ENCODE assay signal across 14 cellular contexts in the genomic region with DNA sequence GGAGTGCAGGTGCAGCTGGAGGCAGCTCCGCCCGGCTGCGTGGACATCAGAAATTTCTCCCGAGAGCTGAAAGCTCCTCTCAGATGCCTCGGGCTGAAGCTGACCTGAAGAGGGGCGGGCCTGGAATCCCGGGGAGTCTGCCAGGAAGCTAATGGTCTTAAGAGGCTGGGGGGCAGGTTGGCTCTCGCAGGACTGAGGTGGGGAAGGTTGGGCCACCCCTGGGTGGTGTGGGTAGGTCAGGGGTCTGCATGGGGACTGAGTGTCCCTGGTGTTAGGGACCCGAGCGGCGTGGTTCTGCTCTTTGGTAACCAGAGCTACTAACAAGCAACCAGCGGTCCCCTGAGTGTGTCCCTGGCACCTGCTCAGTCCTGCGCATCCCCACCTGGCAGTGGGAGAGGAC. TPM values are rescaled to one million over a fixed set of nuclear protein-coding genes. Genes with fewer than 3 reads are reported as not detected.
A peak's percentile ranks its signal among the peaks of the same experiment; 100 is the strongest.
DNase-seq lines count a peak whose midpoint lies in the region; ATAC-seq and TF ChIP-seq lines count a peak whose summit lies in the region.
"Had no signal": no experiment of that assay in that cellular context is flagged by ENCODE, and none has a peak within 500 bp of the region (broad histone marks: within the 10 kb centered on the region; RNA-seq: fewer than 3 reads in every experiment).

No MANE protein-coding gene starts in this region.

- intact Hi-C loops in CD14-positive monocyte (cut with micrococcal nuclease), result no loop called here

- no peak for ATAC-seq in HG03196 (IDR thresholded peaks at IDR 0.05; ENCODE audit: unreplicated experiment)
- no peak for ATAC-seq in stimulated activated effector memory CD8-positive, alpha-beta T cell treated with anti-CD3 and anti-CD28 coated beads, Interleukin-12 subunit alpha, Interleukin-12 subunit beta, amount 100 ng/mL, for 72 hours
- ATAC-seq: CD8-positive, alpha-beta T cell; GM23338 had no signal

- H3K4me1 Mint-ChIP-seq in CD14-positive monocyte (peaks cover 14% of the 10 kb centered on the region), nephron (peaks cover 7% of the 10 kb centered on the region)
- H3K4me1 Mint-ChIP-seq in stimulated activated effector memory CD8-positive, alpha-beta T cell treated with anti-CD3 and anti-CD28 coated beads, Interleukin-12 subunit alpha, Interleukin-12 subunit beta, amount 100 ng/mL, for 72 hours, result peaks cover 15% of the 10 kb centered on the region

- in situ Hi-C loops in GM13977 (cut with MboI; ENCODE audit: low pct_unique_long_range_greater_than_20kb, low sequenced_read_pairs, unreplicated experiment), result no loop called here

- H3K27ac Mint-ChIP-seq in CD14-positive monocyte, result peak overlapping the region in 2 of 7 donors; percentile 46 to 63
- no peak overlapping the region for H3K27ac Mint-ChIP-seq in nephron
- H3K27ac Mint-ChIP-seq in stimulated activated effector memory CD8-positive, alpha-beta T cell treated with anti-CD3 and anti-CD28 coated beads, Interleukin-12 subunit alpha, Interleukin-12 subunit beta, amount 100 ng/mL, for 72 hours, result no peak overlapping the region
- H3K27ac Mint-ChIP-seq: B cell; CD8-positive, alpha-beta T cell; GM23338; H9 had no signal

- H3K27me3 Mint-ChIP-seq in CD14-positive monocyte (ENCODE audit: low read depth in 3 of 3) (peaks cover 3 to 8% (median 7%) of the 10 kb centered on the region in 3 donors), nephron (ENCODE audit: low read depth) (peaks cover 8% of the 10 kb centered on the region)
- H3K27me3 Mint-ChIP-seq: B cell had no signal

- no peak overlapping the region for H3K4me3 Mint-ChIP-seq in CD14-positive monocyte
- H3K4me3 Mint-ChIP-seq in nephron, result peak overlapping the region in 2 of 3 experiments; percentile 24 to 57
- no peak overlapping the region for H3K4me3 Mint-ChIP-seq in stimulated activated effector memory CD8-positive, alpha-beta T cell treated with anti-CD3 and anti-CD28 coated beads, Interleukin-12 subunit alpha, Interleukin-12 subunit beta, amount 100 ng/mL, for 72 hours
- H3K4me3 Mint-ChIP-seq: CD8-positive, alpha-beta T cell; GM23338; H9 had no signal

- H3K36me3 Mint-ChIP-seq in CD14-positive monocyte (peaks cover 49 to 61% of the 10 kb centered on the region in 2 donors), nephron (ENCODE audit: low read depth) (peaks cover 11% of the 10 kb centered on the region)
- H3K36me3 Mint-ChIP-seq in stimulated activated effector memory CD8-positive, alpha-beta T cell treated with anti-CD3 and anti-CD28 coated beads, Interleukin-12 subunit alpha, Interleukin-12 subunit beta, amount 100 ng/mL, for 72 hours, result peaks cover 40% of the 10 kb centered on the region

- peaks cover 0 to 2% (median 0%) of the 10 kb centered on the region in 7 donors for H3K9me3 Mint-ChIP-seq in CD14-positive monocyte
- H3K9me3 Mint-ChIP-seq in nephron, result no peaks in the 10 kb centered on the region
- H3K9me3 Mint-ChIP-seq in stimulated activated effector memory CD8-positive, alpha-beta T cell treated with anti-CD3 and anti-CD28 coated beads, Interleukin-12 subunit alpha, Interleukin-12 subunit beta, amount 100 ng/mL, for 72 hours, result no peaks in the 10 kb centered on the region
- H3K9me3 Mint-ChIP-seq: CD8-positive, alpha-beta T cell; GM23338; H9 had no signal

- TF ChIP-seq CTCF in CD14-positive monocyte (IDR thresholded peaks at IDR 0.05) (no peak), GM13977 (IDR thresholded peaks at IDR 0.05; ENCODE audit: extremely low read depth, insufficient read depth, missing control alignments) (no peak), nephron (IDR thresholded peaks at IDR 0.05; ENCODE audit: unreplicated experiment in 3 of 3) (no peak)

- peak; percentile 45 for DNase-seq in CD14-positive monocyte (ENCODE audit: low spot score)
- DNase-seq in GM13977 (ENCODE audit: low spot score), result peak; percentile 18
- DNase-seq in ecto neural progenitor cell (ENCODE audit: low spot score), result peak; percentile 41
- DNase-seq in NCI-H2196 (lab: John Stamatoyannopoulos, UW; ENCODE audit: unreplicated experiment), result no peak
- no peak for DNase-seq in stimulated activated effector memory CD8-positive, alpha-beta T cell treated with anti-CD3 and anti-CD28 coated beads, Interleukin-12 subunit alpha, Interleukin-12 subunit beta, amount 100 ng/mL, for 72 hours (ENCODE audit: low spot score in 2 of 2)
- DNase-seq: Caco-2; CD8-positive, alpha-beta T cell; DND-41; GDM1 had no signal

RNA-seq across cellular contexts. Expression of gene CHMP6, which starts 3.5 kb away (rescaled TPM):
- polyA plus RNA-seq in CD14-positive monocyte, result 10 to 100 TPM; 44.1 to 44.8 TPM

RNA-seq across cellular contexts. Expression of gene BAIAP2, which starts 39.8 kb away (rescaled TPM):
- 10 to 100 TPM in 1 of 2 donors, 1 to 10 TPM in 1; 8.6 to 11.2 TPM for polyA plus RNA-seq in CD14-positive monocyte

Comparison
In these comparisons a context has a peak if more than half of its experiments do, and no peak if none do; other contexts are left out.
1. DNase-seq: peak in CD14-positive monocyte (single experiment), GM13977 (single experiment) and ecto neural progenitor cell (single experiment); none in NCI-H2196 (single experiment) and stimulated activated effector memory CD8-positive, alpha-beta T cell treated with anti-CD3 and anti-CD28 coated beads, Interleukin-12 subunit alpha, Interleukin-12 subunit beta, amount 100 ng/mL, for 72 hours (0 of 2).
2. H3K4me3 Mint-ChIP-seq: peak in nephron (2 of 3); none in CD14-positive monocyte (0 of 2) and stimulated activated effector memory CD8-positive, alpha-beta T cell treated with anti-CD3 and anti-CD28 coated beads, Interleukin-12 subunit alpha, Interleukin-12 subunit beta, amount 100 ng/mL, for 72 hours (single experiment).